9 cellular contexts compared by ENCODE assay signal in the genomic region with DNA sequence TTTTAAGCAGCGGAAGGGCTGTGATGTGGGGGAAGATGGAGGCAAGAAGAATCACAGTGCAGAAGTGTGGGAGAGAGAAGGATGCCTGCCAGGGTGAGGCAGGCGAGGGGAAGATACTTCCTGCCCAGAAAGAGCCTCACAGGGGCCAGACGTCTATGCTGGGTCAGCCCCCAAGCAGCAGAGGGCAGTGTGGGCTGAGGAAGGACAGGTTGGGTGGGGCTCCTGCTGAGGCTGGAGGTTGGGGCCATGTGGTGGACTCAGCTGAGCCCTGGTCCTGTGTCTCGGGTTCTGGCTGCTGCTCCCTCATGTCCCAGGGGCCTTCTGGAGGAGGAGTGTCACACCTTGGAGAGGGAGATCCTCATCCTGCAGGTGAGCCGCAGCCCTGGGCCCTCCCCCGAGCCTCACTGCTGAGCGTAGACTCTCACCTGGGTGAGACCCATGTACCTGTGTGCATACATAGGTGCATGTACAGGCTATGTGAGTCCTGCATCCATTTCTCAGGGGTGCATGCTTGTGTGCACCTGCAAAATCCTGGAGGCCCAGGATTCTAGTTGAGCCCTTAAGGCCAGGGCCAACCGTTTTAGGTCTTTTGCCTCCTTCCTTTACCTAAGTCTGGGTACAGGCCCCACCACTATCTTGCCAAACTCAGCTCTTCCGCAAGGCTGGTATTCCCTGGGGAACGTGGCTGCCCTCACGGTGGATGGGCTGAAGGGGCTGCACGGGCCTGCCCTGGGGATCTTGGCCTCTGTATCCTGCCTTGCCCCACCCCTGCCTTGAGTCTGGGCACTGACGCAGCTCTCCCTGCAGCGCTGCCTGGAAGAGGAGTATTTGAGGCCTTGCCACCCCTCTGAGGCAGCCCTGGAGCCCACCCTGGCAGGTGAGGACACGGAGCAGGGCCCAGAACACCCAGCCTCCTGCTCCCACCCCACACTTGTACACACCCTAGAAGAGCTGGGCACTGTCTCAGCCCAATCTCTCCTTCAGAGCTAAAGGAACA. TPM values are rescaled to one million over a fixed set of nuclear protein-coding genes. Genes with fewer than 3 reads are reported as not detected.
DNase-seq lines count a peak whose midpoint lies in the region; ATAC-seq, FAIRE-seq and TF ChIP-seq lines count a peak whose summit lies in the region.
"Had no signal": no experiment of that assay in that cellular context is flagged by ENCODE, and none has a peak within 500 bp of the region (broad histone marks: within the 10 kb centered on the region; RNA-seq: fewer than 3 reads in every experiment).

No MANE protein-coding gene starts in this region.

- TF ChIP-seq CTCF in keratinocyte (optimal IDR thresholded peaks at IDR 0.05 in 1 of 3, IDR thresholded peaks at IDR 0.05 in 1 of 3, conservative IDR thresholded peaks at IDR 0.05 in 1 of 3; ENCODE audit: extremely low read depth in 1 of 3, insufficient read depth in 2 of 3, low read length in 3 of 3) (peak; percentile 19 to 59 (median 32)), psoas muscle (IDR thresholded peaks at IDR 0.05) (no peak)

- no peak for ATAC-seq in psoas muscle
- ATAC-seq: left ventricle myocardium superior had no signal

- H3K27ac ChIP-seq in keratinocyte (ENCODE audit: control insufficient read depth, insufficient read depth, low read length): no peak overlapping the region
- H3K27ac ChIP-seq in psoas muscle: no peak overlapping the region

- no peak overlapping the region for H3K4me3 ChIP-seq in keratinocyte (ENCODE audit: control insufficient read depth in 2 of 3, extremely low read depth in 1 of 3, insufficient read depth in 2 of 3, low read depth in 1 of 3, low read length in 3 of 3)
- H3K4me3 ChIP-seq in psoas muscle: no peak overlapping the region

- H3K36me3 ChIP-seq in keratinocyte (ENCODE audit: control insufficient read depth in 2 of 2, extremely low read depth in 1 of 2, insufficient read depth in 2 of 2, low read length in 2 of 2): peaks cover 2 to 3% of the 10 kb centered on the region in 2 experiments
- H3K36me3 ChIP-seq in psoas muscle (ENCODE audit: insufficient read depth in 1 of 2, low read depth in 1 of 2): no peaks in the 10 kb centered on the region

- H2AFZ ChIP-seq in keratinocyte (ENCODE audit: control insufficient read depth, low read length): no peak overlapping the region

- H3K9ac ChIP-seq in keratinocyte (ENCODE audit: control insufficient read depth, extremely low read depth, insufficient read depth, low read length): no peak overlapping the region

- H4K20me1 ChIP-seq in keratinocyte (ENCODE audit: control insufficient read depth, extremely low read depth, insufficient read depth, low read length): no peaks in the 10 kb centered on the region

- H3K27me3 ChIP-seq in keratinocyte (ENCODE audit: control insufficient read depth, extremely low read depth, insufficient read depth, low read length): no peaks in the 10 kb centered on the region
- H3K27me3 ChIP-seq in psoas muscle (ENCODE audit: insufficient read depth in 3 of 3, low read length in 2 of 3): no peaks in the 10 kb centered on the region

- FAIRE-seq in keratinocyte (lab: Jason Lieb, UNC): no peak

- no peaks in the 10 kb centered on the region for H3K9me3 ChIP-seq in keratinocyte (ENCODE audit: control insufficient read depth, low read depth, low read length)
- no peaks in the 10 kb centered on the region for H3K9me3 ChIP-seq in psoas muscle

- no peak overlapping the region for H3K4me2 ChIP-seq in keratinocyte (ENCODE audit: control insufficient read depth, extremely low read depth, insufficient read depth, low read depth, low read length)

- WGBS in psoas muscle, 3 donors: 81 to 83% (median 83%) methylated on average over 15 of the region's 15 CpGs

- DNase-seq in Daoy (ENCODE audit: low read depth) (peak; percentile 65), HK-2 (ENCODE audit: unreplicated experiment) (peak; percentile 39), SKM-1 (lab: John Stamatoyannopoulos, UW; ENCODE audit: unreplicated experiment) (peak; percentile 31), keratinocyte (ENCODE audit: low read depth, low spot score) (no peak), psoas muscle (no peak), NCI-H2107 treated with DMSO at 0.1 percent for 48 hours (lab: John Stamatoyannopoulos, UW; ENCODE audit: unreplicated experiment) (no peak), activated gamma-delta T cell (lab: John Stamatoyannopoulos, UW) (no peak)
- DNase-seq in activated CD8-positive, alpha-beta memory T cell treated with anti-CD3 and anti-CD28 coated beads for 24 hours: no peak
- DNase-seq: left ventricle myocardium superior had no signal

- H3K4me1 ChIP-seq in keratinocyte (ENCODE audit: control insufficient read depth, extremely low read depth, insufficient read depth, low read length) (peaks cover 23% of the 10 kb centered on the region), psoas muscle (peaks cover 6% of the 10 kb centered on the region)

- H3K79me2 ChIP-seq in keratinocyte (ENCODE audit: control insufficient read depth, insufficient read depth, low read length): no peaks in the 10 kb centered on the region

- no peaks in the 10 kb centered on the region for H3K9me1 ChIP-seq in keratinocyte (ENCODE audit: control insufficient read depth, extremely low read depth, insufficient read depth, low read length)

- dilution Hi-C loops in keratinocyte (cut with MboI; ENCODE audit: extremely low pct_ligation_motif_present, low sequenced_read_pairs): no loop called here

- intact Hi-C loops in psoas muscle (cut with DNase I): no loop called here

RNA-seq across cellular contexts. Expression of a gene that starts 3.7 kb away (rescaled TPM):
- 1.8 and 3.6 TPM in 2 replicates for total RNA-seq in Daoy (2014; rRNA removed; shearing (Covaris generic))
- polyA plus RNA-seq in keratinocyte (5.2 to 6.2 TPM (median 5.2 TPM) in 3 replicates), psoas muscle (1 to 10 TPM in 2 of 3 donors, under 1 TPM in 1; 0.83 to 3.9 (median 2.3) TPM)
- 2.0 TPM for polyA plus RNA-seq in keratinocyte (2011; ENCODE audit: low read depth)
- polyA plus RNA-seq in keratinocyte (2011; cell fraction: cytosol; rRNA removed): 3.0 and 7.9 TPM in 2 replicates
- polyA plus RNA-seq in keratinocyte (2011; cell fraction: nucleus; rRNA removed): 13.4 and 19.2 TPM in 2 replicates
- 2.3 and 9.6 TPM in 2 replicates for polyA plus RNA-seq in keratinocyte (2012; ENCODE audit: low replicate concordance)
- 1.4 to 3.9 TPM (median 2.9 TPM) in 3 replicates for polyA minus RNA-seq in keratinocyte
- polyA minus RNA-seq in keratinocyte (2011; cell fraction: cytosol; rRNA and poly(A)+ RNA removed): 7.5 TPM
- 4.0 and 4.2 TPM in 2 replicates for polyA minus RNA-seq in keratinocyte (2011; cell fraction: nucleus; rRNA and poly(A)+ RNA removed)
- 1 to 10 TPM; 1.1 to 1.9 (median 1.6) TPM for total RNA-seq in psoas muscle

RNA-seq across cellular contexts. Expression of a gene that starts 16.1 kb away (rescaled TPM):
- total RNA-seq in Daoy (2014; rRNA removed; shearing (Covaris generic)): 55.9 and 58.1 TPM in 2 replicates
- polyA plus RNA-seq in keratinocyte: 39.6 to 60.7 TPM (median 50.4 TPM) in 3 replicates
- polyA plus RNA-seq in keratinocyte (2011; ENCODE audit: low read depth): 10.2 TPM
- 28.8 and 65.0 TPM in 2 replicates for polyA plus RNA-seq in keratinocyte (2011; cell fraction: cytosol; rRNA removed)
- 25.2 and 34.4 TPM in 2 replicates for polyA plus RNA-seq in keratinocyte (2011; cell fraction: nucleus; rRNA removed)
- 39.3 and 79.8 TPM in 2 replicates for polyA plus RNA-seq in keratinocyte (2012; ENCODE audit: low replicate concordance)
- polyA minus RNA-seq in keratinocyte: 43.2 to 116 TPM (median 55.0 TPM) in 3 replicates
- polyA minus RNA-seq in keratinocyte (2011; cell fraction: cytosol; rRNA and poly(A)+ RNA removed): 108 TPM
- 21.2 and 21.3 TPM in 2 replicates for polyA minus RNA-seq in keratinocyte (2011; cell fraction: nucleus; rRNA and poly(A)+ RNA removed)
- 10 to 100 TPM; 33.5 to 54.9 (median 50.7) TPM for total RNA-seq in psoas muscle
- polyA plus RNA-seq in psoas muscle: 10 to 100 TPM; 57.1 to 81.0 (median 60.2) TPM

RNA-seq across cellular contexts. Expression of a gene that starts 20.3 kb away (rescaled TPM):
- 207 and 233 TPM in 2 replicates for total RNA-seq in Daoy (2014; rRNA removed; shearing (Covaris generic))
- polyA plus RNA-seq in keratinocyte (195 to 325 TPM (median 233 TPM) in 3 replicates), psoas muscle (100 to 1,000 TPM; 159 to 260 (median 236) TPM)
- polyA plus RNA-seq in keratinocyte (2011; ENCODE audit: low read depth): 37.8 TPM
- polyA plus RNA-seq in keratinocyte (2011; cell fraction: cytosol; rRNA removed): 213 and 278 TPM in 2 replicates
- 257 and 265 TPM in 2 replicates for polyA plus RNA-seq in keratinocyte (2011; cell fraction: nucleus; rRNA removed)
- 176 and 266 TPM in 2 replicates for polyA plus RNA-seq in keratinocyte (2012; ENCODE audit: low replicate concordance)
- 176 to 259 TPM (median 180 TPM) in 3 replicates for polyA minus RNA-seq in keratinocyte
- 211 TPM for polyA minus RNA-seq in keratinocyte (2011; cell fraction: cytosol; rRNA and poly(A)+ RNA removed)
- 69.2 and 72.5 TPM in 2 replicates for polyA minus RNA-seq in keratinocyte (2011; cell fraction: nucleus; rRNA and poly(A)+ RNA removed)
- total RNA-seq in psoas muscle: 100 to 1,000 TPM in 3 of 4 donors, 10 to 100 TPM in 1; 87.9 to 133 (median 106) TPM

RNA-seq across cellular contexts. Expression of a gene that starts 25.3 kb away (rescaled TPM):
- 64.7 and 88.9 TPM in 2 replicates for total RNA-seq in Daoy (2014; rRNA removed; shearing (Covaris generic))
- polyA plus RNA-seq in keratinocyte: 30.3 to 35.1 TPM (median 33.5 TPM) in 3 replicates
- polyA plus RNA-seq in keratinocyte (2011; ENCODE audit: low read depth): 20.3 TPM
- 20.0 and 29.5 TPM in 2 replicates for polyA plus RNA-seq in keratinocyte (2011; cell fraction: cytosol; rRNA removed)
- 72.0 and 76.9 TPM in 2 replicates for polyA plus RNA-seq in keratinocyte (2011; cell fraction: nucleus; rRNA removed)
- polyA plus RNA-seq in keratinocyte (2012; ENCODE audit: low replicate concordance): 25.8 and 25.9 TPM in 2 replicates
- 29.9 to 66.6 TPM (median 33.9 TPM) in 3 replicates for polyA minus RNA-seq in keratinocyte
- polyA minus RNA-seq in keratinocyte (2011; cell fraction: cytosol; rRNA and poly(A)+ RNA removed): 35.1 TPM
- polyA minus RNA-seq in keratinocyte (2011; cell fraction: nucleus; rRNA and poly(A)+ RNA removed): 19.2 and 21.3 TPM in 2 replicates
- total RNA-seq in psoas muscle: 10 to 100 TPM; 37.8 to 62.9 (median 44.3) TPM
- polyA plus RNA-seq in psoas muscle: 100 to 1,000 TPM in 1 of 3 donors, 10 to 100 TPM in 2; 53.7 to 123 (median 87.6) TPM

RNA-seq across cellular contexts. Expression of a gene that starts 36.2 kb away (rescaled TPM):
- 0.74 and 6.3 TPM in 2 replicates for total RNA-seq in Daoy (2014; rRNA removed; shearing (Covaris generic))
- polyA plus RNA-seq in keratinocyte (4.3 to 7.5 TPM (median 5.3 TPM) in 3 replicates), psoas muscle (under 1 TPM; 0.28 to 0.40 (median 0.40) TPM)
- 5.0 TPM for polyA plus RNA-seq in keratinocyte (2011; ENCODE audit: low read depth)
- polyA plus RNA-seq in keratinocyte (2011; cell fraction: cytosol; rRNA removed): 3.5 and 4.5 TPM in 2 replicates
- 12.6 and 13.2 TPM in 2 replicates for polyA plus RNA-seq in keratinocyte (2011; cell fraction: nucleus; rRNA removed)
- polyA plus RNA-seq in keratinocyte (2012; ENCODE audit: low replicate concordance): 10.8 and 23.3 TPM in 2 replicates
- 9.1 to 24.4 TPM (median 10.9 TPM) in 3 replicates for polyA minus RNA-seq in keratinocyte
- polyA minus RNA-seq in keratinocyte (2011; cell fraction: cytosol; rRNA and poly(A)+ RNA removed): 12.3 TPM
- 11.6 TPM in 2 replicates for polyA minus RNA-seq in keratinocyte (2011; cell fraction: nucleus; rRNA and poly(A)+ RNA removed)
- 1 to 10 TPM in 1 of 4 donors, under 1 TPM in 3; 0.71 to 1.2 (median 0.75) TPM for total RNA-seq in psoas muscle

Comparison
In these comparisons a context has a peak if more than half of its experiments do, and no peak if none do; other contexts are left out.
1. DNase-seq: peak in Daoy (single experiment), HK-2 (single experiment) and SKM-1 (single experiment); none in keratinocyte (single experiment), psoas muscle (0 of 2), NCI-H2107 treated with DMSO at 0.1 percent for 48 hours (single experiment), activated CD8-positive, alpha-beta memory T cell treated with anti-CD3 and anti-CD28 coated beads for 24 hours (single experiment) and activated gamma-delta T cell (single experiment).